8 cellular contexts compared by ENCODE assay signal in the genomic region with DNA sequence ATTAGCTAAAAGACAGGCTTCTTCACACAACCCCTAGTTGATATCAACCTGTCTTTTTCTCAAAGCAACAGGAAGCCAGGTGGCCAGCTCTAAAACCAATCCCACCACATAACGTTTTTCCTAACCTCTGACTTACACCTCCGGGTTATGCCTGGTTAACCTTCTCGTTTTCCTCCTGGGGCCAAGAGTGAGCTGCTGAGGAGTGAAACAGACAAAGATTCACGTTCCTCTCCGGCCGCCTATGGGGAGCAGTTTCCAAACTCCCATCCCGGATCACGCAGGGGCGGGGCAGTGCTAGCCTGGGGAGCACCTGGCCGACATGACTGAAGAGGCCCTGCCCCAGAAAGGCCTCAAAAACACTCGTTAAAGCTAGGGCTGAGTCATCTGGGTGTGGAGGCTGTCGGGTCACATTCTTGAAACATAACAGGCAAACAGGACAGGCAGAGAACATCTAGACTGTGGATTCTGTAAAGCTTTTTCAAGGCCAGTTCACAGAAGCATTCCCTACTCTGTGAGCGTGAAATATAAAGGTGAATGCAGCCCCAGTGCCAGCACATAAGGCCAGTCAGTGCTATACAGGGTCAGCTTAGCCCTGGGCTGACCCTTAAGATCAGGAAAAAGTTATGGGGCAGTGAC. TPM values are rescaled to one million over a fixed set of nuclear protein-coding genes. Genes with fewer than 3 reads are reported as not detected.
DNase-seq lines count a peak whose midpoint lies in the region; ATAC-seq and TF ChIP-seq lines count a peak whose summit lies in the region.

No MANE protein-coding gene starts in this region.

- no peak for TF ChIP-seq CTCF in DND-41 (IDR thresholded peaks at IDR 0.05; ENCODE audit: borderline replicate concordance, extremely low read depth, low read length, poor library complexity, severe bottlenecking)

- no peak overlapping the region for H3K27ac ChIP-seq in DND-41 (ENCODE audit: low read length)
- peak overlapping the region; percentile 100 for H3K27ac ChIP-seq in GM23248
- peak overlapping the region; percentile 91 for H3K27ac ChIP-seq in duodenal mucosa (ENCODE audit: low read depth, low read length)
- H3K27ac ChIP-seq in mucosa of rectum (ENCODE audit: low read depth in 2 of 2, low read length in 2 of 2): peak overlapping the region; percentile 94 to 98
- H3K27ac ChIP-seq in temporal lobe (ENCODE audit: low read depth, low read length): peak overlapping the region; percentile 36

- H3K27ac Mint-ChIP-seq in activated CD4-positive, alpha-beta T cell treated with anti-CD3 and anti-CD28 coated beads, Interleukin-2, amount 10 ng/mL, durations not matched to agents 24 days and 14 days: peak overlapping the region; percentile 94

- 3 to 4% methylated on average over 13 of the region's 13 CpGs for WGBS in GM23248 (ENCODE audit: low coverage in 1 of 2, low lambda C conversion rate in 2 of 2, missing lambda C conversion rate in 2 of 2), 2 experiments

- H3K9me3 ChIP-seq in DND-41 (ENCODE audit: insufficient read depth, low read length, severe bottlenecking): no peaks in the 10 kb centered on the region
- no peaks in the 10 kb centered on the region for H3K9me3 ChIP-seq in GM23248 (ENCODE audit: low read depth)
- H3K9me3 ChIP-seq in MG63: 0 out of 2 replicates have a peak, but pooled peaks cover 3% of the 10 kb centered on the region
- H3K9me3 ChIP-seq in duodenal mucosa (ENCODE audit: control insufficient read depth in 1 of 2, low read length in 2 of 2): peaks cover 0 to 6% of the 10 kb centered on the region in 2 donors
- H3K9me3 ChIP-seq in mucosa of rectum (ENCODE audit: control insufficient read depth in 2 of 2, low read length in 2 of 2): peaks cover 0 to 3% of the 10 kb centered on the region in 2 donors

- in situ Hi-C loops in GM23248 (cut with MboI): no loop called here

- H3K4me2 ChIP-seq in DND-41 (ENCODE audit: insufficient read depth, low read length) (no peak overlapping the region), GM23248 (ENCODE audit: unreplicated experiment) (peak overlapping the region; percentile 80)

- H4K20me1 ChIP-seq in DND-41 (ENCODE audit: insufficient read depth, low read length): no peaks in the 10 kb centered on the region
- no peaks in the 10 kb centered on the region for H4K20me1 ChIP-seq in GM23248 (ENCODE audit: insufficient read depth)

- H3K9ac ChIP-seq in DND-41 (ENCODE audit: low read depth, low read length): no peak overlapping the region
- H3K9ac ChIP-seq in GM23248: peak overlapping the region; percentile 90
- peak overlapping the region; percentile 63 to 77 for H3K9ac ChIP-seq in duodenal mucosa (ENCODE audit: low read depth in 1 of 2, low read length in 2 of 2)
- H3K9ac ChIP-seq in mucosa of rectum (ENCODE audit: low read depth in 1 of 2, low read length in 2 of 2): peak overlapping the region; percentile 65 to 89

- peak overlapping the region; percentile 73 for H3K4me3 Mint-ChIP-seq in activated CD4-positive, alpha-beta T cell treated with anti-CD3 and anti-CD28 coated beads, Interleukin-2, amount 10 ng/mL, durations not matched to agents 24 days and 14 days

- DNase-seq in DND-41: no peak
- DNase-seq in GM23248: peak; percentile 97
- peak; percentile 89 for DNase-seq in MG63
- peak; percentile 83 for DNase-seq in activated CD4-positive, alpha-beta T cell treated with anti-CD3 and anti-CD28 coated beads, Interleukin-2, amount 10 ng/mL, durations not matched to agents 24 days and 14 days

- no peaks in the 10 kb centered on the region for H3K27me3 ChIP-seq in DND-41 (ENCODE audit: insufficient read depth, low read length, poor library complexity)
- H3K27me3 ChIP-seq in GM23248 (replicated peaks; ENCODE audit: insufficient read depth): no peaks in the 10 kb centered on the region
- no peaks in the 10 kb centered on the region for H3K27me3 ChIP-seq in MG63
- H3K27me3 ChIP-seq in duodenal mucosa (ENCODE audit: control insufficient read depth in 1 of 2, insufficient read depth in 2 of 2, low read length in 2 of 2): no peaks in the 10 kb centered on the region
- no peaks in the 10 kb centered on the region for H3K27me3 ChIP-seq in mucosa of rectum (ENCODE audit: control insufficient read depth in 2 of 2, insufficient read depth in 2 of 2, low read length in 2 of 2)

- peaks cover 17% of the 10 kb centered on the region for H3K36me3 Mint-ChIP-seq in activated CD4-positive, alpha-beta T cell treated with anti-CD3 and anti-CD28 coated beads, Interleukin-2, amount 10 ng/mL, durations not matched to agents 24 days and 14 days (ENCODE audit: low read depth)

- H2AFZ ChIP-seq in DND-41 (ENCODE audit: low read depth, low read length): no peak overlapping the region
- H2AFZ ChIP-seq in GM23248: peak overlapping the region; percentile 38

- H3F3A ChIP-seq in GM23248 (ENCODE audit: insufficient read depth): peaks cover 37% of the 10 kb centered on the region

- H3K4me1 Mint-ChIP-seq in activated CD4-positive, alpha-beta T cell treated with anti-CD3 and anti-CD28 coated beads, Interleukin-2, amount 10 ng/mL, durations not matched to agents 24 days and 14 days: peaks cover 47% of the 10 kb centered on the region

- H3K79me2 ChIP-seq in DND-41 (ENCODE audit: insufficient read depth, low read length) (no peaks in the 10 kb centered on the region), GM23248 (ENCODE audit: insufficient read depth) (no peaks in the 10 kb centered on the region)

- ATAC-seq in DND-41 (ENCODE audit: insufficient read depth, low read depth) (peak; percentile 44; the same call in 1 of the 3 replicates), GM19324 (IDR thresholded peaks at IDR 0.05; ENCODE audit: low FRiP score, unreplicated experiment) (no peak)

- no peak overlapping the region for H3K4me3 ChIP-seq in DND-41 (ENCODE audit: low read depth in 1 of 2, low read length in 2 of 2)
- H3K4me3 ChIP-seq in GM23248: peak overlapping the region; percentile 60
- peak overlapping the region; percentile 11 for H3K4me3 ChIP-seq in MG63
- peak overlapping the region; percentile 34 to 59 for H3K4me3 ChIP-seq in duodenal mucosa (ENCODE audit: low read depth in 1 of 2, low read length in 2 of 2)
- peak overlapping the region; percentile 50 to 54 for H3K4me3 ChIP-seq in mucosa of rectum (ENCODE audit: low read length in 2 of 2)

- H3K36me3 ChIP-seq in DND-41 (ENCODE audit: insufficient read depth, low read length) (no peaks in the 10 kb centered on the region), GM23248 (ENCODE audit: low read depth) (no peaks in the 10 kb centered on the region), MG63 (no peaks in the 10 kb centered on the region), duodenal mucosa (ENCODE audit: control insufficient read depth in 1 of 2, insufficient read depth in 2 of 2, low read length in 2 of 2) (no peaks in the 10 kb centered on the region), mucosa of rectum (ENCODE audit: control insufficient read depth in 2 of 2, insufficient read depth in 2 of 2, low read length in 2 of 2) (no peaks in the 10 kb centered on the region)

- peaks cover 12% of the 10 kb centered on the region for H3K9me3 Mint-ChIP-seq in activated CD4-positive, alpha-beta T cell treated with anti-CD3 and anti-CD28 coated beads, Interleukin-2, amount 10 ng/mL, durations not matched to agents 24 days and 14 days

- no peaks in the 10 kb centered on the region for H3K27me3 Mint-ChIP-seq in activated CD4-positive, alpha-beta T cell treated with anti-CD3 and anti-CD28 coated beads, Interleukin-2, amount 10 ng/mL, durations not matched to agents 24 days and 14 days

- H3K4me1 ChIP-seq in DND-41 (ENCODE audit: insufficient read depth, low read length) (no peaks in the 10 kb centered on the region), GM23248 (ENCODE audit: insufficient read depth) (peaks cover 57% of the 10 kb centered on the region), duodenal mucosa (ENCODE audit: control insufficient read depth in 1 of 2, insufficient read depth in 2 of 2, low read length in 2 of 2) (peaks cover 48 to 70% of the 10 kb centered on the region in 2 donors), mucosa of rectum (ENCODE audit: control insufficient read depth in 2 of 2, insufficient read depth in 2 of 2, low read length in 2 of 2) (peaks cover 44 to 68% of the 10 kb centered on the region in 2 donors)

- intact Hi-C loops in activated CD4-positive, alpha-beta T cell treated with anti-CD3 and anti-CD28 coated beads, Interleukin-2, amount 10 ng/mL, durations not matched to agents 24 days and 14 days (cut with micrococcal nuclease): loop anchor here (1.0 to 10.0 kb wide), 5 partner anchors 26 to 332 kb away; partner anchors contain the start of genes FBXO34, LGALS3 and MAPK1IP1L

- H3K9me2 ChIP-seq in GM23248 (ENCODE audit: insufficient read depth): no peaks in the 10 kb centered on the region

RNA-seq across cellular contexts. Expression of gene LGALS3, which starts 25.9 kb away (rescaled TPM):
- 297 and 363 TPM in 2 replicates for total RNA-seq in GM23248 (2014; rRNA removed; shearing (Covaris generic))
- polyA plus RNA-seq in GM23248 (2016; fragmentation: Nextera tagmentation; extraction: Ambion mirVana): 541 and 553 TPM in 2 replicates
- 90.5 and 117 TPM in 2 replicates for total RNA-seq in MG63 (2014; rRNA removed; shearing (Covaris generic); ENCODE audit: low replicate concordance)
- 11.1 and 12.2 TPM in 2 replicates for total RNA-seq in activated CD4-positive, alpha-beta T cell treated with anti-CD3 and anti-CD28 coated beads, Interleukin-2, amount 10 ng/mL, durations not matched to agents 24 days and 14 days
- 11.3 TPM for total RNA-seq in temporal lobe

RNA-seq across cellular contexts. Expression of gene MAPK1IP1L, which starts 51.7 kb away (rescaled TPM):
- total RNA-seq in GM23248 (2014; rRNA removed; shearing (Covaris generic)): 79.4 and 92.6 TPM in 2 replicates
- 89.0 and 92.5 TPM in 2 replicates for polyA plus RNA-seq in GM23248 (2016; fragmentation: Nextera tagmentation; extraction: Ambion mirVana)
- 14.8 and 15.0 TPM in 2 replicates for total RNA-seq in MG63 (2014; rRNA removed; shearing (Covaris generic); ENCODE audit: low replicate concordance)
- total RNA-seq in activated CD4-positive, alpha-beta T cell treated with anti-CD3 and anti-CD28 coated beads, Interleukin-2, amount 10 ng/mL, durations not matched to agents 24 days and 14 days: 142 and 144 TPM in 2 replicates
- 25.1 TPM for total RNA-seq in temporal lobe

Comparison
In these comparisons a context has a peak if more than half of its experiments do, and no peak if none do; other contexts are left out.
1. H3K4me3 ChIP-seq: peak in GM23248 (single experiment), MG63 (single experiment), duodenal mucosa (2 of 2) and mucosa of rectum (2 of 2); none in DND-41 (0 of 2).